In the genomic region with DNA sequence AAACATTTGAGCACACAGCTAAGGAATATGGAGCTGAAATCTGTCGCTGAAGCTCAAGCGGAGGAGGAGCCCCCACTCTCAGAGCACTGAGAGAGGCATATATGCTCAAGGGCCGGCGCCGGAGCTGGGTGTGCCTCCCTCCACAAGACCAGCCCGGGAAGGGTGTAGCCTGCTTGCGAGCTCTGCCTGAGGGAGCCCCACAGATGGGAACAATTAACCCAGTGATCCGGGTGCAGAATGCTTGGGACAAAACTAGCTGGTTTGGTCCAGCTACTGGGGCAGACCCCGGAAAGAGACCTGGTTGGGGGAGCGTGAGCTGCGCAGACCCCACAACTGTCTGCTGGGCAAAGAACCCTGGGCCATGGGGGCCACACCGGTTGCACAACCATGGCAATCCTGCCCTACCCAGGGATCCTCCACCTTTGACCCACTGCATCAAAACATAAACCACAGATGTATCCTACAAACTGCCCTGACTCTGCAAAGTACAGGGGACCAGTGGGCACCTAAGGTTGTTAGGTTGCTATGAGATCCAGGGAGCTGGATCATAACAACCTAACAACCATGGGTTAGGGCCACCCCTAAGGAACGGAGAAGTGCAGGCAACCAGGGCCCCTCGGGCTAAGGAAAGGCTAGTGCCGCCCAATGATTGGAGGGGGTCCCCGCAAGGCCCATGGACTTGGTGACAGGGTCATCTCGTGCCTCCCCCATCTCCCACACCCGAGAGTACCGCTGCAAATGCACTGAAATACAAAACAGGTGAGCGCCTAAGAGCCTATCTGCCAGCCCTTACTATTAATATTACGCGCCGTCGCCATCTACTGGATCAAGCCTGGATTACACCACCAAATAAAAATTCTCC, we compare ENCODE assay signal across 8 cellular contexts. TPM values are rescaled to one million over a fixed set of nuclear protein-coding genes. Genes with fewer than 3 reads are reported as not detected.
DNase-seq lines count a peak whose midpoint lies in the region; ATAC-seq and TF ChIP-seq lines count a peak whose summit lies in the region.

No MANE protein-coding gene starts in this region.

- TF ChIP-seq POLR2A in GM18505 (IDR thresholded peaks at IDR 0.05; ENCODE audit: borderline replicate concordance, extremely low read depth, insufficient read depth, insufficient read length), result no peak

- no peak for DNase-seq in AG09319 (ENCODE audit: extremely low read depth, low read depth)
- DNase-seq in NCI-H1048 (lab: John Stamatoyannopoulos, UW), result peak; percentile 22
- DNase-seq in SKM-1 treated with dmso at 0.1 percent for 144 hours (lab: John Stamatoyannopoulos, UW; ENCODE audit: unreplicated experiment), result peak; percentile 17
- peak in 1 of 9 donors; percentile 30 for DNase-seq in naive thymus-derived CD4-positive, alpha-beta T cell
- DNase-seq in GF-D8 (lab: John Stamatoyannopoulos, UW), result no peak

- no peaks in the 10 kb centered on the region for H3K4me1 Mint-ChIP-seq in naive thymus-derived CD4-positive, alpha-beta T cell

- H3K9me3 Mint-ChIP-seq in naive thymus-derived CD4-positive, alpha-beta T cell, result peaks cover 0 to 2% (median 0%) of the 10 kb centered on the region in 11 donors

- no peaks in the 10 kb centered on the region for H3K9me3 ChIP-seq in naive thymus-derived CD4-positive, alpha-beta T cell (ENCODE audit: control insufficient read depth in 2 of 3, low read length in 3 of 3)

- no peak overlapping the region for H3K27ac Mint-ChIP-seq in naive thymus-derived CD4-positive, alpha-beta T cell

- CTCF ChIA-PET in naive thymus-derived CD4-positive, alpha-beta T cell (lab: Charles Lee), result no interaction called here

- ATAC-seq in GM18505 (IDR thresholded peaks at IDR 0.05; ENCODE audit: unreplicated experiment), result peak; percentile 97
- peak; percentile 90 for ATAC-seq in HG02763 (IDR thresholded peaks at IDR 0.05; ENCODE audit: unreplicated experiment)
- peak; percentile 78 for ATAC-seq in esophagus mucosa
- ATAC-seq in naive thymus-derived CD4-positive, alpha-beta T cell, result peak; percentile 66

- H3K27me3 ChIP-seq in naive thymus-derived CD4-positive, alpha-beta T cell (ENCODE audit: control insufficient read depth in 2 of 2, insufficient read depth in 2 of 2, low read length in 2 of 2), result no peaks in the 10 kb centered on the region

- no peaks in the 10 kb centered on the region for H3K36me3 ChIP-seq in naive thymus-derived CD4-positive, alpha-beta T cell (ENCODE audit: control insufficient read depth in 2 of 3, insufficient read depth in 3 of 3, low read length in 3 of 3)

- POLR2A ChIA-PET in naive thymus-derived CD4-positive, alpha-beta T cell (lab: Charles Lee), result interaction anchor here (0.7 kb wide), 1 partner anchor 26 kb away, joined by 3 read pairs; no protein-coding TSS in a partner anchor

- peaks cover 2 to 27% (median 5%) of the 10 kb centered on the region in 5 donors for H3K27me3 Mint-ChIP-seq in naive thymus-derived CD4-positive, alpha-beta T cell

- H3K4me1 ChIP-seq in naive thymus-derived CD4-positive, alpha-beta T cell (ENCODE audit: control insufficient read depth in 2 of 2, insufficient read depth in 2 of 2, low read length in 2 of 2), result no peaks in the 10 kb centered on the region

- no peak overlapping the region for H3K4me3 Mint-ChIP-seq in naive thymus-derived CD4-positive, alpha-beta T cell

- H3K4me3 ChIP-seq in naive thymus-derived CD4-positive, alpha-beta T cell (ENCODE audit: low read length), result no peak overlapping the region

- intact Hi-C loops in naive thymus-derived CD4-positive, alpha-beta T cell (cut with micrococcal nuclease), result loop anchor here in 1 of 2 donors (2.0 kb wide), 1 partner anchor 226 kb away; no protein-coding TSS in a partner anchor

- TF ChIP-seq CTCF in AG09319 (IDR thresholded peaks at IDR 0.05; ENCODE audit: low read depth, low read length), result peak; percentile 62

- no peaks in the 10 kb centered on the region for H3K36me3 Mint-ChIP-seq in naive thymus-derived CD4-positive, alpha-beta T cell

- H3K27ac ChIP-seq in naive thymus-derived CD4-positive, alpha-beta T cell (ENCODE audit: low read depth, low read length), result no peak overlapping the region

RNA-seq across cellular contexts. Expression of a gene that starts 53.4 kb away (rescaled TPM):
- not detected for total RNA-seq in esophagus mucosa
- not detected for total RNA-seq in naive thymus-derived CD4-positive, alpha-beta T cell
- polyA plus RNA-seq in naive thymus-derived CD4-positive, alpha-beta T cell, result not detected

Comparison
In these comparisons a context has a peak if more than half of its experiments do, and no peak if none do; other contexts are left out.
1. DNase-seq: peak in NCI-H1048 (single experiment) and SKM-1 treated with dmso at 0.1 percent for 144 hours (single experiment); none in AG09319 (single experiment) and GF-D8 (single experiment).
2. Peak in every context shown above with its lines, with median percentiles within 50 percentile points of each other: ATAC-seq.